In genomic region chr5:176192722-176193117, GRCh38 we compare ENCODE assay signal across 5 cellular contexts. TPM values are rescaled to one million over a fixed set of nuclear protein-coding genes. Genes with fewer than 3 reads are reported as not detected.
DNase-seq lines count a peak whose midpoint lies in the region; ATAC-seq and TF ChIP-seq lines count a peak whose summit lies in the region.
"Not testable (repeated sequence)": the region's sequence is repeated elsewhere in the genome, so short reads cannot be mapped to it uniquely, and the experiment has no call there.

No MANE protein-coding gene starts in this region.

- H3K36me3 ChIP-seq in KMS-11 (ENCODE audit: insufficient read depth); osteoblast (ENCODE audit: insufficient read depth, low read length); testis (ENCODE audit: low read depth, missing control alignments): not testable (repeated sequence)

- H3K27ac Mint-ChIP-seq in activated CD8-positive, alpha-beta memory T cell treated with anti-CD3 and anti-CD28 coated beads, Interleukin-2, amount 10 ng/mL, durations not matched to agents 7 days and 5 days; memory B cell: not testable (repeated sequence)

- H3K27me3 ChIP-seq in KMS-11 (ENCODE audit: insufficient read depth, low read depth); osteoblast (ENCODE audit: insufficient read depth, low read length); testis: not testable (repeated sequence)

- not testable (repeated sequence) for H2AFZ ChIP-seq in KMS-11 (ENCODE audit: low read depth); osteoblast (ENCODE audit: low read length)

- 28% methylated on average over 5 of the region's 5 CpGs; no CpG with 5 or more reads in 1 of the 2 donors for WGBS in testis, 2 donors

- not testable (repeated sequence) for H3K4me3 ChIP-seq in KMS-11 (IDR thresholded peaks at IDR 0.05; ENCODE audit: insufficient read depth, low read depth, low read length); osteoblast (ENCODE audit: insufficient read depth, low read length); testis

- H3K27me3 Mint-ChIP-seq in activated CD8-positive, alpha-beta memory T cell treated with anti-CD3 and anti-CD28 coated beads, Interleukin-2, amount 10 ng/mL, durations not matched to agents 7 days and 5 days: peaks cover 13% of the 10 kb centered on the region
- H3K27me3 Mint-ChIP-seq in memory B cell: not testable (repeated sequence)

- not testable (repeated sequence) for H3K9me3 ChIP-seq in osteoblast (ENCODE audit: low read depth, low read length); testis

- not testable (repeated sequence) for H3K4me1 Mint-ChIP-seq in activated CD8-positive, alpha-beta memory T cell treated with anti-CD3 and anti-CD28 coated beads, Interleukin-2, amount 10 ng/mL, durations not matched to agents 7 days and 5 days; memory B cell

- peaks cover 15% of the 10 kb centered on the region for H3K79me2 ChIP-seq in KMS-11 (ENCODE audit: insufficient read depth, low read depth)
- H3K79me2 ChIP-seq in osteoblast (ENCODE audit: insufficient read depth, low read length): not testable (repeated sequence)

- H3K4me1 ChIP-seq in KMS-11 (ENCODE audit: low read depth, poor library complexity, severe bottlenecking) (peaks cover 17% of the 10 kb centered on the region), testis (peaks cover 21% of the 10 kb centered on the region)
- H3K4me1 ChIP-seq in osteoblast (ENCODE audit: insufficient read depth, low read length): not testable (repeated sequence)

- H4K20me1 ChIP-seq in KMS-11 (ENCODE audit: insufficient read depth); osteoblast (ENCODE audit: insufficient read depth, low read length): not testable (repeated sequence)

- DNase-seq in activated CD8-positive, alpha-beta memory T cell treated with anti-CD3 and anti-CD28 coated beads, Interleukin-2, amount 10 ng/mL, durations not matched to agents 7 days and 5 days: peak; percentile 9
- not testable (repeated sequence) for DNase-seq in memory B cell (ENCODE audit: low spot score in 2 of 2); testis
- peak; percentile 53 for DNase-seq in osteoblast (ENCODE audit: insufficient read length, low spot score, missing footprints)

- intact Hi-C loops in testis (cut with DNase I; ENCODE audit: low total_unique reads): not testable (repeated sequence)

- H3K9me3 Mint-ChIP-seq in activated CD8-positive, alpha-beta memory T cell treated with anti-CD3 and anti-CD28 coated beads, Interleukin-2, amount 10 ng/mL, durations not matched to agents 7 days and 5 days (ENCODE audit: low read depth); memory B cell: not testable (repeated sequence)

- H3K27ac ChIP-seq in KMS-11 (peak overlapping the region; percentile 40; the same call in 1 of the 2 replicates), testis (peak overlapping the region; percentile 1 to 50)
- H3K27ac ChIP-seq in osteoblast (ENCODE audit: low read depth, low read length): not testable (repeated sequence)

- peak overlapping the region; percentile 18; the same call in 1 of the 2 replicates for H3K9ac ChIP-seq in KMS-11

- not testable (repeated sequence) for TF ChIP-seq POLR2A in testis (IDR thresholded peaks at IDR 0.05)

- H3K36me3 Mint-ChIP-seq in activated CD8-positive, alpha-beta memory T cell treated with anti-CD3 and anti-CD28 coated beads, Interleukin-2, amount 10 ng/mL, durations not matched to agents 7 days and 5 days; memory B cell: not testable (repeated sequence)

- TF ChIP-seq CTCF in KMS-11 (conservative IDR thresholded peaks at IDR 0.05; ENCODE audit: low read depth, low read length); osteoblast (IDR thresholded peaks at IDR 0.05; ENCODE audit: extremely low read depth, low read depth, low read length); testis (IDR thresholded peaks at IDR 0.05): not testable (repeated sequence)

- H3K4me3 Mint-ChIP-seq in activated CD8-positive, alpha-beta memory T cell treated with anti-CD3 and anti-CD28 coated beads, Interleukin-2, amount 10 ng/mL, durations not matched to agents 7 days and 5 days; memory B cell: not testable (repeated sequence)

- ATAC-seq in activated CD8-positive, alpha-beta memory T cell treated with anti-CD3 and anti-CD28 coated beads, Interleukin-2, amount 10 ng/mL, durations not matched to agents 7 days and 5 days: not testable (repeated sequence)
- peak; percentile 41 for ATAC-seq in memory B cell (ENCODE audit: low read depth)

- H3K4me2 ChIP-seq in KMS-11: peak overlapping the region; percentile 33; the same call in 1 of the 2 replicates
- H3K4me2 ChIP-seq in osteoblast (ENCODE audit: insufficient read depth, low read length): not testable (repeated sequence)

- CTCF ChIA-PET in activated CD8-positive, alpha-beta memory T cell treated with anti-CD3 and anti-CD28 coated beads, Interleukin-2, amount 10 ng/mL, durations not matched to agents 7 days and 5 days (lab: Charles Lee): not testable (repeated sequence)

RNA-seq across cellular contexts. Expression of gene SIMC1, which starts 45.5 kb away (rescaled TPM):
- 10 to 100 TPM; 24.6 to 36.9 TPM for total RNA-seq in activated CD8-positive, alpha-beta memory T cell treated with anti-CD3 and anti-CD28 coated beads, Interleukin-2, amount 10 ng/mL, durations not matched to agents 7 days and 5 days
- total RNA-seq in osteoblast (5.1 and 8.8 TPM in 2 replicates), testis (100 to 1,000 TPM; 106 to 119 TPM)
- 97.9 TPM for polyA plus RNA-seq in testis (ENCODE audit: insufficient read depth, low read depth, low replicate concordance)
